ENCODE assay signal across 13 cellular contexts in the genomic region with DNA sequence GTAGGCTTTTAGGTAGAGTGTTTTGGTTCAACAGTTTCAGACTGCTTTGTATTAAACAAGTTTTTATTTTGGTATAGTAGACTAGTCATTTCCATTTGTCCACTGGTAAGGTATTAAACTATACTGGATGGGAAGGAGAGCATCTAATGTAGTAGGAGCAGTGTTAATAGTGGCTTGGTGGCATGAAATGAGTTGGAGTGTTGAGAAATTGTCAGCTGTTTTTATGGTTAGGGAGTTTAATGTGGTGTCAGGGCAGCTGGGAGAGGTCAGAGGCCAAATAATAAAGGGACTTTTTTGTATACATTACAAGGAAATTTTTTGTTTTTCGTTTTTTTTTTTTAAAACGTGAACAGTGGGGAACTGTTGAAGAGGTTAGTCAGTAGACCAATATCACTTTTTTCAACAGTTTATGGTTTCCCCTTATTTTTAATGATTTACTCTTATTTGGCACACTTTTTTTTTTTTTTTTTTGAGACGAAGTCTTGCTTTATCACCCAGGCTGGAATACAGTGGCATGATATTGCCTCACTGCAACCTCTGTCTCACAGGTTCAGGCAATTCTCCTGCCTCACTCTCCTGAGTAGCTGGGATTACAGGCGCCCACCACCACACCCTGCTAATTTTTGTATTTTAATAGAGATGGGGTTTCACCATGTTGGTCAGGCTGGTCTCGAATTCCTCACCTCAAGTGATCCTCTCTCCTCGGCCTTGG. TPM values are rescaled to one million over a fixed set of nuclear protein-coding genes. Genes with fewer than 3 reads are reported as not detected.
DNase-seq lines count a peak whose midpoint lies in the region; ATAC-seq, FAIRE-seq and TF ChIP-seq lines count a peak whose summit lies in the region.
"Had no signal": no experiment of that assay in that cellular context is flagged by ENCODE, and none has a peak within 500 bp of the region (broad histone marks: within the 10 kb centered on the region; RNA-seq: fewer than 3 reads in every experiment).

No MANE protein-coding gene starts in this region.

- no peak for ATAC-seq in CD4-positive, CD25-positive, alpha-beta regulatory T cell (ENCODE audit: low read depth in 2 of 2)
- ATAC-seq in GM18907 (IDR thresholded peaks at IDR 0.05; ENCODE audit: unreplicated experiment) = peak; percentile 65
- no peak for ATAC-seq in activated CD8-positive, alpha-beta memory T cell treated with anti-CD3 and anti-CD28 coated beads, Interleukin-2, amount 10 ng/mL, durations not matched to agents 7 days and 5 days

- peaks cover 17% of the 10 kb centered on the region for H3K36me3 Mint-ChIP-seq in CD4-positive, CD25-positive, alpha-beta regulatory T cell
- H3K36me3 Mint-ChIP-seq in immature natural killer cell = peaks cover 0 to 5% (median 4%) of the 10 kb centered on the region in 3 donors
- H3K36me3 Mint-ChIP-seq in activated CD8-positive, alpha-beta memory T cell treated with anti-CD3 and anti-CD28 coated beads, Interleukin-2, amount 10 ng/mL, durations not matched to agents 7 days and 5 days = peaks cover 49% of the 10 kb centered on the region

- H3K4me1 Mint-ChIP-seq in CD4-positive, CD25-positive, alpha-beta regulatory T cell = peaks cover 41 to 88% (median 49%) of the 10 kb centered on the region in 4 donors
- peaks cover 87 to 100% of the 10 kb centered on the region in 2 donors for H3K4me1 Mint-ChIP-seq in immature natural killer cell
- peaks cover 63% of the 10 kb centered on the region for H3K4me1 Mint-ChIP-seq in activated CD8-positive, alpha-beta memory T cell treated with anti-CD3 and anti-CD28 coated beads, Interleukin-2, amount 10 ng/mL, durations not matched to agents 7 days and 5 days

- peak overlapping the region; percentile 58 for H3K27ac ChIP-seq in CD4-positive, CD25-positive, alpha-beta regulatory T cell (ENCODE audit: insufficient read depth, low read length, poor library complexity, severe bottlenecking)
- H3K27ac ChIP-seq in dorsolateral prefrontal cortex = peak overlapping the region in 29 of 59 donors; percentile 3 to 77 (median 45)
- H3K27ac ChIP-seq: C4-2B, prostate gland had no signal

- CTCF ChIA-PET in activated CD8-positive, alpha-beta memory T cell treated with anti-CD3 and anti-CD28 coated beads, Interleukin-2, amount 10 ng/mL, durations not matched to agents 7 days and 5 days (lab: Charles Lee) = no interaction called here

- in situ Hi-C loops in HAP-1 (cut with MboI; ENCODE audit: low sequenced_read_pairs) = no loop called here

- peaks cover 50% of the 10 kb centered on the region for H3K4me1 ChIP-seq in CD4-positive, CD25-positive, alpha-beta regulatory T cell (ENCODE audit: control insufficient read depth, insufficient read depth, low read length, poor library complexity, severe bottlenecking)
- H3K4me1 ChIP-seq in HAP-1 = no peaks in the 10 kb centered on the region
- H3K4me1 ChIP-seq: prostate gland had no signal

- intact Hi-C loops in dorsolateral prefrontal cortex (cut with DNase I) = no loop called here

- peak overlapping the region; percentile 67 to 87 (median 76) for H3K27ac Mint-ChIP-seq in CD4-positive, CD25-positive, alpha-beta regulatory T cell
- peak overlapping the region; percentile 36 to 85 (median 72) for H3K27ac Mint-ChIP-seq in immature natural killer cell
- H3K27ac Mint-ChIP-seq in activated CD8-positive, alpha-beta memory T cell treated with anti-CD3 and anti-CD28 coated beads, Interleukin-2, amount 10 ng/mL, durations not matched to agents 7 days and 5 days = no peak overlapping the region

- peak; percentile 89 for FAIRE-seq in RCC 7860 (lab: Jason Lieb, UNC)

- H3K4me3 Mint-ChIP-seq in CD4-positive, CD25-positive, alpha-beta regulatory T cell = peak overlapping the region; percentile 22 to 81 (median 48)
- peak overlapping the region; percentile 9 to 73 (median 59) for H3K4me3 Mint-ChIP-seq in immature natural killer cell
- H3K4me3 Mint-ChIP-seq in activated CD8-positive, alpha-beta memory T cell treated with anti-CD3 and anti-CD28 coated beads, Interleukin-2, amount 10 ng/mL, durations not matched to agents 7 days and 5 days = no peak overlapping the region

- H3K9me3 ChIP-seq in CD4-positive, CD25-positive, alpha-beta regulatory T cell (ENCODE audit: control insufficient read depth in 2 of 2, low read length in 2 of 2) = no peaks in the 10 kb centered on the region
- H3K9me3 ChIP-seq in HAP-1 = peaks cover 5% of the 10 kb centered on the region; the same call in 1 of the 2 replicates
- H3K9me3 ChIP-seq: prostate gland had no signal

- no peak for DNase-seq in CD4-positive, CD25-positive, alpha-beta regulatory T cell
- DNase-seq in RCC 7860 (ENCODE audit: low spot score) = no peak
- DNase-seq in immature natural killer cell = no peak
- DNase-seq in activated CD8-positive, alpha-beta memory T cell treated with anti-CD3 and anti-CD28 coated beads, Interleukin-2, amount 10 ng/mL, durations not matched to agents 7 days and 5 days = no peak
- DNase-seq in UCSD-AML1 (lab: John Stamatoyannopoulos, UW; ENCODE audit: unreplicated experiment) = no peak
- DNase-seq in dorsolateral prefrontal cortex = no peak
- DNase-seq in HAP-1 (ENCODE audit: low spot score in 2 of 2) = no peak
- DNase-seq: caudate nucleus, Karpas-422, Right ventricle myocardium superior had no signal

- H3K27me3 ChIP-seq in CD4-positive, CD25-positive, alpha-beta regulatory T cell (ENCODE audit: control insufficient read depth, insufficient read depth, low read length) = no peaks in the 10 kb centered on the region
- no peaks in the 10 kb centered on the region for H3K27me3 ChIP-seq in dorsolateral prefrontal cortex
- H3K27me3 ChIP-seq in HAP-1 (ENCODE audit: low read depth) = no peaks in the 10 kb centered on the region

- H3K4me3 ChIP-seq in CD4-positive, CD25-positive, alpha-beta regulatory T cell (ENCODE audit: low read depth, low read length) = peak overlapping the region; percentile 70
- H3K4me3 ChIP-seq in dorsolateral prefrontal cortex (no peak overlapping the region), HAP-1 (no peak overlapping the region)
- H3K4me3 ChIP-seq: prostate gland had no signal

- no peaks in the 10 kb centered on the region for H3K9me3 Mint-ChIP-seq in CD4-positive, CD25-positive, alpha-beta regulatory T cell
- no peaks in the 10 kb centered on the region for H3K9me3 Mint-ChIP-seq in immature natural killer cell
- no peaks in the 10 kb centered on the region for H3K9me3 Mint-ChIP-seq in activated CD8-positive, alpha-beta memory T cell treated with anti-CD3 and anti-CD28 coated beads, Interleukin-2, amount 10 ng/mL, durations not matched to agents 7 days and 5 days (ENCODE audit: low read depth)

- H3K27me3 Mint-ChIP-seq in CD4-positive, CD25-positive, alpha-beta regulatory T cell = no peaks in the 10 kb centered on the region
- no peaks in the 10 kb centered on the region for H3K27me3 Mint-ChIP-seq in immature natural killer cell (ENCODE audit: low read depth in 3 of 3)
- no peaks in the 10 kb centered on the region for H3K27me3 Mint-ChIP-seq in activated CD8-positive, alpha-beta memory T cell treated with anti-CD3 and anti-CD28 coated beads, Interleukin-2, amount 10 ng/mL, durations not matched to agents 7 days and 5 days

- peaks cover 33% of the 10 kb centered on the region for H3K36me3 ChIP-seq in CD4-positive, CD25-positive, alpha-beta regulatory T cell (ENCODE audit: control insufficient read depth, insufficient read depth, low read length)
- peaks cover 18% of the 10 kb centered on the region for H3K36me3 ChIP-seq in HAP-1 (replicated peaks)
- H3K36me3 ChIP-seq: prostate gland had no signal

- no peak for TF ChIP-seq CTCF in dorsolateral prefrontal cortex (IDR thresholded peaks at IDR 0.05 in 54 of 56, conservative IDR thresholded peaks at IDR 0.05 in 2 of 56; ENCODE audit: low read depth in 1 of 56, partially characterized antibody in 56 of 56)

RNA-seq across cellular contexts. Expression of gene ACTR3, which starts 21.2 kb away (rescaled TPM):
- total RNA-seq in CD4-positive, CD25-positive, alpha-beta regulatory T cell = 328 TPM
- 100 to 1,000 TPM; 534 to 718 (median 579) TPM for polyA plus RNA-seq in CD4-positive, CD25-positive, alpha-beta regulatory T cell
- polyA plus RNA-seq in immature natural killer cell = 100 to 1,000 TPM; 501 to 732 (median 726) TPM
- total RNA-seq in activated CD8-positive, alpha-beta memory T cell treated with anti-CD3 and anti-CD28 coated beads, Interleukin-2, amount 10 ng/mL, durations not matched to agents 7 days and 5 days = 100 to 1,000 TPM; 511 to 626 TPM
- total RNA-seq in dorsolateral prefrontal cortex = 100 to 1,000 TPM in 113 of 120 experiments, 10 to 100 TPM in 7; 89.6 to 176 (median 126) TPM
